In genomic region chr1:155975375-155976061, GRCh38 we compare ENCODE assay signal across 8 cellular contexts. TPM values are rescaled to one million over a fixed set of nuclear protein-coding genes. Genes with fewer than 3 reads are reported as not detected.
A peak's percentile ranks its signal among the peaks of the same experiment; 100 is the strongest.
DNase-seq lines count a peak whose midpoint lies in the region; ATAC-seq and TF ChIP-seq lines count a peak whose summit lies in the region.

No MANE protein-coding gene starts in this region.

- H3K9me3 ChIP-seq in IMR-90 (ENCODE audit: control insufficient read depth, insufficient read depth, low read length) (no peaks in the 10 kb centered on the region), muscle layer of colon (ENCODE audit: low read length) (no peaks in the 10 kb centered on the region)

- H2BK120ac ChIP-seq in IMR-90 (ENCODE audit: low read depth, low read length): peak overlapping the region; percentile 76

- peak overlapping the region; percentile 45 for H3K18ac ChIP-seq in IMR-90 (ENCODE audit: low read depth, low read length)

- intact Hi-C loops in IMR-90 (cut with micrococcal nuclease): loop anchor here (5.0 kb wide), 1 partner anchor 33 kb away; the partner anchor contains the start of gene RXFP4

- in situ Hi-C loops in IMR-90 (cut with MboI; ENCODE audit: low sequenced_read_pairs): no loop called here

- H3K36me3 Mint-ChIP-seq in brain: peaks cover 16% of the 10 kb centered on the region

- peaks cover 0 to 4% (median 0%) of the 10 kb centered on the region in 5 experiments for H3K9me3 Mint-ChIP-seq in brain

- H2BK15ac ChIP-seq in IMR-90 (ENCODE audit: low read depth, low read length): peak overlapping the region; percentile 49; the same call in 1 of the 3 replicates

- H3K9ac ChIP-seq in IMR-90 (ENCODE audit: low read depth, low read length): peak overlapping the region; percentile 75
- H3K9ac ChIP-seq in muscle layer of colon (ENCODE audit: low read length): peak overlapping the region; percentile 93

- ATAC-seq in IMR-90 (ENCODE audit: low read depth) (no peak), GM21619 (IDR thresholded peaks at IDR 0.05; ENCODE audit: unreplicated experiment) (no peak), GM18868 (IDR thresholded peaks at IDR 0.05; ENCODE audit: unreplicated experiment) (no peak)

- peaks cover 14% of the 10 kb centered on the region for H3K27me3 Mint-ChIP-seq in brain

- no peak overlapping the region for H2AFZ ChIP-seq in IMR-90 (replicated peaks; ENCODE audit: low read length, poor library complexity)

- H3K27ac ChIP-seq in IMR-90 (ENCODE audit: insufficient read depth, low read length): peak overlapping the region; percentile 87
- peak overlapping the region; percentile 96 for H3K27ac ChIP-seq in muscle layer of colon (ENCODE audit: low read depth, low read length)

- no peak for TF ChIP-seq RAD21 in IMR-90 (IDR thresholded peaks at IDR 0.05; ENCODE audit: low read length)

- POLR2A ChIA-PET in IMR-90 (lab: Charles Lee; ENCODE audit: unreplicated experiment): no interaction called here

- H3K14ac ChIP-seq in IMR-90 (replicated peaks; ENCODE audit: low read depth, low read length): peak overlapping the region; percentile 91

- WGBS in IMR-90 (ENCODE audit: extremely low coverage in 2 of 2, insufficient read length in 1 of 2), 2 experiments: 26% methylated on average over 2 of the region's 4 CpGs; no CpG with 5 or more reads in 1 of the 2 experiments

- H3K4me1 Mint-ChIP-seq in brain: peaks cover 89% of the 10 kb centered on the region

- peak overlapping the region; percentile 90 to 97 (median 93) for H3K4me3 Mint-ChIP-seq in brain

- peak overlapping the region; percentile 97 for H3K23ac ChIP-seq in IMR-90 (ENCODE audit: low read depth, low read length)

- H3K27me3 ChIP-seq in IMR-90 (ENCODE audit: control insufficient read depth, insufficient read depth, low read length) (no peaks in the 10 kb centered on the region), muscle layer of colon (ENCODE audit: control insufficient read depth in 1 of 2, insufficient read depth in 2 of 2, low read length in 2 of 2) (no peaks in the 10 kb centered on the region)

- H3K9me1 ChIP-seq in IMR-90 (ENCODE audit: insufficient read depth, low read length): peaks cover 43% of the 10 kb centered on the region

- dilution Hi-C loops in IMR-90 (cut with HindIII; ENCODE audit: low sequenced_read_pairs, unreplicated experiment): no loop called here

- peaks cover 17% of the 10 kb centered on the region for H3K36me3 ChIP-seq in IMR-90 (ENCODE audit: control insufficient read depth, insufficient read depth, low read length)
- H3K36me3 ChIP-seq in muscle layer of colon (ENCODE audit: insufficient read depth, low read length): no peaks in the 10 kb centered on the region

- peaks cover 71% of the 10 kb centered on the region for H4K20me1 ChIP-seq in IMR-90 (ENCODE audit: insufficient read depth, low read length)

- H3K4me3 ChIP-seq in AG09309 (ENCODE audit: control insufficient read depth, low read depth, low read length): peak overlapping the region; percentile 84
- peak overlapping the region; percentile 94 for H3K4me3 ChIP-seq in IMR-90 (ENCODE audit: insufficient read depth, low read depth, low read length)
- H3K4me3 ChIP-seq in muscle layer of colon (ENCODE audit: low read depth in 1 of 2, low read length in 2 of 2): peak overlapping the region; percentile 25 to 84

- H3K4me1 ChIP-seq in IMR-90 (ENCODE audit: control insufficient read depth, insufficient read depth, low read length) (peaks cover 46% of the 10 kb centered on the region), muscle layer of colon (ENCODE audit: insufficient read depth, low read length) (peaks cover 73% of the 10 kb centered on the region)

- H3K4me2 ChIP-seq in IMR-90 (ENCODE audit: low read depth, low read length): peak overlapping the region; percentile 98

- peak overlapping the region; percentile 87 for H4K91ac ChIP-seq in IMR-90 (ENCODE audit: insufficient read depth, low read depth, low read length)

- BruUV-seq in IMR-90 (replicated peaks; lab: Mats Ljungman, UMichigan): no TSS peak

- no peak for DNase-seq in AG09309 (ENCODE audit: low read depth)
- no peak for DNase-seq in IMR-90
- DNase-seq in NCI-H446 (lab: John Stamatoyannopoulos, UW): no peak
- no peak for DNase-seq in DMS53 treated with DMSO at 0.1 percent for 48 hours (lab: John Stamatoyannopoulos, UW; ENCODE audit: unreplicated experiment)

- peak overlapping the region; percentile 93 for H2AK5ac ChIP-seq in IMR-90 (ENCODE audit: low read depth, low read length)

- no peak for TF ChIP-seq POLR2A in IMR-90 (IDR thresholded peaks at IDR 0.05; ENCODE audit: low read depth, low read length)

- peak overlapping the region; percentile 95 for H2AK9ac ChIP-seq in IMR-90 (replicated peaks; ENCODE audit: low read depth, low read length, poor library complexity)

- peak overlapping the region; percentile 69 for H2BK5ac ChIP-seq in IMR-90 (ENCODE audit: low read depth, low read length, poor library complexity, severe bottlenecking)

- no peak for TF ChIP-seq CTCF in AG09309 (IDR thresholded peaks at IDR 0.05; ENCODE audit: control insufficient read depth, insufficient read depth, low read depth, low read length, missing control alignments)
- TF ChIP-seq CTCF in IMR-90 (conservative IDR thresholded peaks at IDR 0.05; ENCODE audit: low read depth, low read length): no peak
- TF ChIP-seq CTCF in brain (conservative IDR thresholded peaks at IDR 0.05): no peak

- CTCF ChIA-PET in IMR-90 (lab: Yijun Ruan, JAX): interaction anchor here (1.6 kb wide), 1 partner anchor 13 kb away, joined by 4 read pairs; no protein-coding TSS in a partner anchor

- H2BK20ac ChIP-seq in IMR-90 (ENCODE audit: low read depth, low read length): no peak overlapping the region

- peak overlapping the region; percentile 5 to 79; a peak in 3 of 4 replicates for H4K8ac ChIP-seq in IMR-90 (ENCODE audit: low read depth in 2 of 2, low read length in 2 of 2)

- peak overlapping the region; percentile 97 to 99 (median 99) for H3K27ac Mint-ChIP-seq in brain

- peak overlapping the region; percentile 79 for H3K56ac ChIP-seq in IMR-90 (ENCODE audit: extremely low read depth, insufficient read depth, low read length)

- peak overlapping the region; percentile 92 for H3K4ac ChIP-seq in IMR-90 (ENCODE audit: low read depth, low read length)

- peak overlapping the region; percentile 21; the same call in 1 of the 2 replicates for H4K5ac ChIP-seq in IMR-90 (ENCODE audit: low read depth, low read length)

- H3K79me1 ChIP-seq in IMR-90 (ENCODE audit: low read depth in 1 of 2, low read length in 2 of 2): peaks cover 4 to 75% of the 10 kb centered on the region in 2 experiments; a peak in 3 of 4 replicates

TF ChIP-seq in IMR-90, 13 proteins besides CTCF, POLR2A, EP300 and RAD21 (continues in another document):
- no peak for TF ChIP-seq MAZ (IDR thresholded peaks at IDR 0.05; ENCODE audit: borderline replicate concordance, low read depth, low read length)
- no peak for TF ChIP-seq CHD1 (IDR thresholded peaks at IDR 0.05; ENCODE audit: low read depth, low read length)
- no peak for TF ChIP-seq RFX5 (IDR thresholded peaks at IDR 0.05; ENCODE audit: low read depth, low read length)
- no peak for TF ChIP-seq NFE2L2 (IDR thresholded peaks at IDR 0.05; ENCODE audit: low read depth, low read length)
- TF ChIP-seq, protein P1, sequence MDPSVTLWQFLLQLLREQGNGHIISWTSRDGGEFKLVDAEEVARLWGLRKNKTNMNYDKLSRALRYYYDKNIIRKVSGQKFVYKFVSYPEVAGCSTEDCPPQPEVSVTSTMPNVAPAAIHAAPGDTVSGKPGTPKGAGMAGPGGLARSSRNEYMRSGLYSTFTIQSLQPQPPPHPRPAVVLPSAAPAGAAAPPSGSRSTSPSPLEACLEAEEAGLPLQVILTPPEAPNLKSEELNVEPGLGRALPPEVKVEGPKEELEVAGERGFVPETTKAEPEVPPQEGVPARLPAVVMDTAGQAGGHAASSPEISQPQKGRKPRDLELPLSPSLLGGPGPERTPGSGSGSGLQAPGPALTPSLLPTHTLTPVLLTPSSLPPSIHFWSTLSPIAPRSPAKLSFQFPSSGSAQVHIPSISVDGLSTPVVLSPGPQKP (IDR thresholded peaks at IDR 0.05; ENCODE audit: borderline replicate concordance, low read depth, low read length): no peak
- no peak for TF ChIP-seq SMC3 (IDR thresholded peaks at IDR 0.05; ENCODE audit: low read depth, low read length)
- TF ChIP-seq FOS (IDR thresholded peaks at IDR 0.05; ENCODE audit: low read depth, low read length): no peak
- TF ChIP-seq MXI1 (IDR thresholded peaks at IDR 0.05; ENCODE audit: borderline replicate concordance, low read depth, low read length): no peak
- no peak for TF ChIP-seq MAFK (IDR thresholded peaks at IDR 0.05; ENCODE audit: low read depth, low read length)
- TF ChIP-seq CEBPB (IDR thresholded peaks at IDR 0.05; ENCODE audit: low read depth, low read length): no peak
- no peak for TF ChIP-seq RCOR1 (IDR thresholded peaks at IDR 0.05; ENCODE audit: insufficient replicate concordance, low read length)
- TF ChIP-seq BHLHE40 (IDR thresholded peaks at IDR 0.05; ENCODE audit: low read depth, low read length): no peak

RNA-seq across cellular contexts. Expression of gene ARHGEF2, which starts 2.8 kb away (rescaled TPM):
- 81.4 and 91.8 TPM in 2 replicates for total RNA-seq in IMR-90 (2012; rRNA removed)
- 101 and 117 TPM in 2 replicates for polyA plus RNA-seq in IMR-90 (2012; rRNA removed)
- polyA plus RNA-seq in IMR-90 (2012; cell fraction: cytosol; rRNA removed): 64.3 and 78.0 TPM in 2 replicates
- polyA plus RNA-seq in IMR-90 (2012; cell fraction: nucleus; rRNA removed; ENCODE audit: low replicate concordance): 272 and 424 TPM in 2 replicates
- 195 TPM for polyA plus RNA-seq in brain (ENCODE audit: insufficient read depth, low read depth, low replicate concordance)

RNA-seq across cellular contexts. Expression of gene RXFP4, which starts 34.1 kb away (rescaled TPM):
- total RNA-seq in IMR-90 (2012; rRNA removed): not detected in 2 replicates
- not detected in 2 replicates for polyA plus RNA-seq in IMR-90 (2012; rRNA removed)
- not detected in 2 replicates for polyA plus RNA-seq in IMR-90 (2012; cell fraction: cytosol; rRNA removed)
- 0.07 TPM in 1 of 2 replicates, not detected in the other for polyA plus RNA-seq in IMR-90 (2012; cell fraction: nucleus; rRNA removed; ENCODE audit: low replicate concordance)
- polyA plus RNA-seq in brain (ENCODE audit: insufficient read depth, low read depth, low replicate concordance): not detected

RNA-seq across cellular contexts. Expression of gene KHDC4, which starts 41.3 kb away (rescaled TPM):
- total RNA-seq in IMR-90 (2012; rRNA removed): 22.5 and 28.0 TPM in 2 replicates
- polyA plus RNA-seq in IMR-90 (2012; rRNA removed): 23.4 and 29.9 TPM in 2 replicates
- polyA plus RNA-seq in IMR-90 (2012; cell fraction: cytosol; rRNA removed): 9.3 and 11.6 TPM in 2 replicates
- polyA plus RNA-seq in IMR-90 (2012; cell fraction: nucleus; rRNA removed; ENCODE audit: low replicate concordance): 59.4 and 172 TPM in 2 replicates
- 24.1 TPM for polyA plus RNA-seq in brain (ENCODE audit: insufficient read depth, low read depth, low replicate concordance)

RNA-seq across cellular contexts. Expression of gene SSR2, which starts 45.2 kb away (rescaled TPM):
- 553 and 927 TPM in 2 replicates for total RNA-seq in IMR-90 (2012; rRNA removed)
- 952 and 1,264 TPM in 2 replicates for polyA plus RNA-seq in IMR-90 (2012; rRNA removed)
- 935 and 1,213 TPM in 2 replicates for polyA plus RNA-seq in IMR-90 (2012; cell fraction: cytosol; rRNA removed)
- 229 and 499 TPM in 2 replicates for polyA plus RNA-seq in IMR-90 (2012; cell fraction: nucleus; rRNA removed; ENCODE audit: low replicate concordance)
- polyA plus RNA-seq in brain (ENCODE audit: insufficient read depth, low read depth, low replicate concordance): 451 TPM
